ENCODE assay signal across 1 cellular context in genomic region chr5:173767580-173768266, GRCh38.
TF ChIP-seq lines count a peak whose summit lies in the region.

No MANE protein-coding gene starts in this region.

TF ChIP-seq in liver, 16 proteins besides CTCF, POLR2A, EP300 and RAD21 (continued from another document):
- no peak for TF ChIP-seq REST (IDR thresholded peaks at IDR 0.05)
